Comparison of ENCODE assay signal across 21 cellular contexts in genomic region chr20:50629675-50630055, GRCh38.
A peak's percentile ranks its signal among the peaks of the same experiment; 100 is the strongest.
DNase-seq lines count a peak whose midpoint lies in the region; ATAC-seq, FAIRE-seq and TF ChIP-seq lines count a peak whose summit lies in the region.
"Had no signal": no experiment of that assay in that cellular context is flagged by ENCODE, and none has a peak within 500 bp of the region (broad histone marks: within the 10 kb centered on the region; RNA-seq: fewer than 3 reads in every experiment).

No MANE protein-coding gene starts in this region.

- H2BK120ac ChIP-seq in H1 (replicated peaks; ENCODE audit: low read depth, low read length): no peak overlapping the region

- ATAC-seq in upper lobe of right lung: no peak

- no peak for TF ChIP-seq EP300 in H1 (IDR thresholded peaks at IDR 0.05; ENCODE audit: borderline replicate concordance in 1 of 2, low read depth in 2 of 2, low read length in 2 of 2)

- H3K4me3 ChIP-seq in MG63: no peak overlapping the region
- no peak overlapping the region for H3K4me3 ChIP-seq in H1 (ENCODE audit: extremely low read depth in 1 of 4, insufficient read depth in 2 of 4, low read depth in 3 of 4, low read length in 4 of 4)
- H3K4me3 ChIP-seq in upper lobe of right lung: no peak overlapping the region
- H3K4me3 ChIP-seq: SK-N-MC had no signal

- no peaks in the 10 kb centered on the region for H3K9me3 ChIP-seq in MG63
- no peaks in the 10 kb centered on the region for H3K9me3 ChIP-seq in H1 (ENCODE audit: insufficient read depth in 2 of 2, low read depth in 1 of 2, low read length in 1 of 2)
- no peaks in the 10 kb centered on the region for H3K9me3 ChIP-seq in upper lobe of right lung

- CTCF ChIA-PET in H1 (lab: Charles Lee; ENCODE audit: partially characterized antibody): interaction anchor here (1.6 to 5.9 kb wide), 3 partner anchors 8 to 159 kb away, joined by 8 to 61 read pairs (median 57); no protein-coding TSS in a partner anchor

- POLR2A ChIA-PET in H1 (lab: Charles Lee; ENCODE audit: partially characterized antibody): no interaction called here

- H3K14ac ChIP-seq in H1 (ENCODE audit: insufficient read length): no peak overlapping the region

- no peak for TF ChIP-seq RAD21 in H1 (IDR thresholded peaks at IDR 0.05 in 1 of 2, conservative IDR thresholded peaks at IDR 0.05 in 1 of 2; ENCODE audit: low read depth in 2 of 2, low read length in 2 of 2)

- no peak overlapping the region for H2BK15ac ChIP-seq in H1 (ENCODE audit: low read length)

- no peaks in the 10 kb centered on the region for H3K79me1 ChIP-seq in H1 (ENCODE audit: low read depth, low read length)

- H4K8ac ChIP-seq in H1 (ENCODE audit: extremely low read depth, insufficient read depth, low read length): no peak overlapping the region

- H3K56ac ChIP-seq in H1 (replicated peaks; ENCODE audit: insufficient read length, low read depth, low read length): no peak overlapping the region

- no peaks in the 10 kb centered on the region for H3K36me3 ChIP-seq in MG63
- no peaks in the 10 kb centered on the region for H3K36me3 ChIP-seq in H1 (ENCODE audit: control insufficient read depth in 2 of 4, insufficient read depth in 4 of 4, low read length in 3 of 4)
- H3K36me3 ChIP-seq in upper lobe of right lung: no peaks in the 10 kb centered on the region

- no peak for TF ChIP-seq POLR2A in H1 (IDR thresholded peaks at IDR 0.05; ENCODE audit: control extremely low read depth in 1 of 2, low read depth in 2 of 2, low read length in 2 of 2)

- H2AK5ac ChIP-seq in H1 (ENCODE audit: low read depth, low read length): no peak overlapping the region

- H4K20me1 ChIP-seq in H1 (replicated peaks in 1 of 2; ENCODE audit: control insufficient read depth in 1 of 2, insufficient read depth in 2 of 2, low read length in 2 of 2): peaks cover 0 to 2% of the 10 kb centered on the region in 2 experiments

- H2BK20ac ChIP-seq in H1 (ENCODE audit: low read length): no peak overlapping the region

- no peak overlapping the region for H3K23ac ChIP-seq in H1 (ENCODE audit: insufficient read length)

- no peak overlapping the region for H3K4ac ChIP-seq in H1 (replicated peaks; ENCODE audit: insufficient read length, low read depth, low read length)

- H2AFZ ChIP-seq in H1 (ENCODE audit: low read length): no peak overlapping the region

- no peak overlapping the region for H2BK5ac ChIP-seq in H1 (ENCODE audit: low read depth, low read length)

- intact Hi-C loops in upper lobe of right lung (cut with DNase I): loop anchor here (10.0 kb wide), 1 partner anchor 65 kb away; the partner anchor contains the start of gene RIPOR3

- DNase-seq in NCI-H82 (lab: John Stamatoyannopoulos, UW) (peak; percentile 45), NCI-H82 treated with DMSO at 0.1 percent for 48 hours (lab: John Stamatoyannopoulos, UW; ENCODE audit: unreplicated experiment) (no peak), MG63 (peak; percentile 26), H1 (ENCODE audit: low read depth in 1 of 2, low spot score in 2 of 2) (no peak), NCI-H446 (lab: John Stamatoyannopoulos, UW) (no peak), NCI-H226 (no peak), upper lobe of right lung (no peak)
- no peak for DNase-seq in activated CD4-positive, alpha-beta T cell treated with anti-CD3 and anti-CD28 coated beads for 48 hours
- DNase-seq: C1 segment of cervical spinal cord; CD8-positive, alpha-beta memory T cell; DMS79; H9; Kasumi-1; NCI-H1092 treated with DMSO at 0.1 percent for 48 hours; NCI-H146; NCI-H2029 treated with DMSO at 0.1 percent for 48 hours; NCI-H2171 treated with DMSO at 0.1 percent for 48 hours; NCI-H748 treated with DMSO at 0.1 percent for 48 hours; Right ventricle myocardium superior had no signal

- H3K18ac ChIP-seq in H1 (ENCODE audit: extremely low read depth, low read length): no peak overlapping the region

- FAIRE-seq in H1 (lab: Jason Lieb, UNC): no peak

- WGBS in H1 (ENCODE audit: extremely low coverage in 1 of 2, insufficient coverage in 1 of 2, insufficient read length in 1 of 2, insufficient replicate concordance in 2 of 2, low coverage in 1 of 2, low lambda C conversion rate in 2 of 2, missing lambda C conversion rate in 1 of 2), 2 experiments: 97% methylated on average over 7 of the region's 7 CpGs; no CpG with 5 or more reads in 1 of the 2 experiments

- TF ChIP-seq CTCF in H1 (IDR thresholded peaks at IDR 0.05; ENCODE audit: control extremely low read depth in 1 of 3, insufficient read depth in 1 of 3, low read depth in 1 of 3, low read length in 3 of 3) (no peak), upper lobe of right lung (IDR thresholded peaks at IDR 0.05) (no peak)

- H3K27me3 ChIP-seq in MG63: no peaks in the 10 kb centered on the region
- no peaks in the 10 kb centered on the region for H3K27me3 ChIP-seq in H1 (replicated peaks in 1 of 4; ENCODE audit: control insufficient read depth in 3 of 4, extremely low read depth in 1 of 4, insufficient read depth in 3 of 4, low read length in 3 of 4)
- no peaks in the 10 kb centered on the region for H3K27me3 ChIP-seq in upper lobe of right lung

- H3K79me2 ChIP-seq in H1 (ENCODE audit: control insufficient read depth in 1 of 2, insufficient read depth in 2 of 2, low read length in 2 of 2): no peaks in the 10 kb centered on the region

- H4K91ac ChIP-seq in H1 (replicated peaks; ENCODE audit: insufficient read length, low read length): peak overlapping the region; percentile 42

- H3K4me1 ChIP-seq in H1 (replicated peaks in 1 of 4; ENCODE audit: control insufficient read depth in 3 of 4, insufficient read depth in 4 of 4, low read length in 3 of 4) (peaks cover 0 to 8% (median 3%) of the 10 kb centered on the region in 4 experiments; a peak in 4 of 7 replicates), upper lobe of right lung (no peaks in the 10 kb centered on the region)

- H4K5ac ChIP-seq in H1 (ENCODE audit: insufficient read length, low read depth, low read length): no peak overlapping the region

- no peak overlapping the region for H2BK12ac ChIP-seq in H1 (ENCODE audit: low read depth, low read length)

- H3K4me2 ChIP-seq in H1 (ENCODE audit: insufficient read depth in 1 of 2, low read depth in 2 of 2, low read length in 2 of 2): no peak overlapping the region

- H3K9ac ChIP-seq in H1 (replicated peaks in 1 of 4; ENCODE audit: extremely low read depth in 1 of 4, low read depth in 3 of 4, low read length in 3 of 4): no peak overlapping the region

- no peaks in the 10 kb centered on the region for H3K23me2 ChIP-seq in H1 (ENCODE audit: low read depth, low read length)

- no peak overlapping the region for H3K27ac ChIP-seq in H1 (ENCODE audit: low read depth, low read length)
- H3K27ac ChIP-seq in upper lobe of right lung: no peak overlapping the region
- H3K27ac ChIP-seq: 22Rv1, SK-N-MC had no signal

Comparison
In these comparisons a context has a peak if more than half of its experiments do, and no peak if none do; other contexts are left out.
1. DNase-seq: peak in NCI-H82 (single experiment) and MG63 (single experiment); none in NCI-H82 treated with DMSO at 0.1 percent for 48 hours (single experiment), H1 (0 of 2), NCI-H446 (0 of 2), NCI-H226 (single experiment), activated CD4-positive, alpha-beta T cell treated with anti-CD3 and anti-CD28 coated beads for 48 hours (single experiment) and upper lobe of right lung (single experiment).